ENCODE assay signal across 7 cellular contexts in the genomic region with DNA sequence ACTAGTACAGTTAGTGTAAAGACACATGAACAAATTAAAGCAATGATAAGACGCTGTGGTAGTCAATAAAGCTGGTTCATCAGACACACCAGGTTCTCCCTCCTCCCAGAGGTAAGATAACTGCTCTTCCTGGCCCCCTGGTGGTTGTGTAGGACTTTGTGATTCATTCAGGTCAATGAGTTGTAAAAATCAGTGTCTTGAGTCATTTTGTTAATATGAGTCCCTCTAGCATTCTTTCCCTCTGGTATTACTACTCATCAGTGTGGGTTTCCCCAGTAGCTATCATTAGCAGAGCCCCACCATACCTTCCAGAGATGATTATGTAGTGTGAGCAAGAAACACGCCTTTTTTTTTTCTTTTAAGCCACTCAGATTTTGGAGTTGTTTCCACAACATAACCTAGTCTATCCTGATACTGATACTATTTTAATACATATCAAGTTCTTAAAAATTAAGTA. TPM values are rescaled to one million over a fixed set of nuclear protein-coding genes. Genes with fewer than 3 reads are reported as not detected.
DNase-seq lines count a peak whose midpoint lies in the region; ATAC-seq and TF ChIP-seq lines count a peak whose summit lies in the region.

No MANE protein-coding gene starts in this region.

- POLR2A ChIA-PET in WTC11 (lab: Charles Lee), result interaction anchor here (0.6 kb wide), 1 partner anchor 234 kb away, joined by 3 read pairs; no protein-coding TSS in a partner anchor

- in situ Hi-C loops in GM13977 (cut with MboI; ENCODE audit: low pct_unique_long_range_greater_than_20kb, low sequenced_read_pairs, unreplicated experiment), result no loop called here

- H3K27me3 ChIP-seq in breast epithelium, result no peaks in the 10 kb centered on the region

- H3K4me3 ChIP-seq in breast epithelium, result no peak overlapping the region

- intact Hi-C loops in breast epithelium (cut with DNase I; ENCODE audit: low total_unique reads), result no loop called here

- ATAC-seq in HG03175 (IDR thresholded peaks at IDR 0.05; ENCODE audit: unreplicated experiment) (peak; percentile 46), WTC11 (peak; percentile 18)

- peaks cover 4% of the 10 kb centered on the region for H3K36me3 Mint-ChIP-seq in WTC11

- H3K9me3 ChIP-seq in breast epithelium, result no peaks in the 10 kb centered on the region

- H3K27me3 Mint-ChIP-seq in WTC11 (ENCODE audit: low read depth), result no peaks in the 10 kb centered on the region; the same call in 1 of the 2 replicates

- peak; percentile 74 for TF ChIP-seq CTCF in GM13977 (IDR thresholded peaks at IDR 0.05; ENCODE audit: extremely low read depth, insufficient read depth, missing control alignments)
- peak; percentile 53 for TF ChIP-seq CTCF in WTC11 (IDR thresholded peaks at IDR 0.05)
- peak; percentile 53 to 72 (median 72) for TF ChIP-seq CTCF in breast epithelium (IDR thresholded peaks at IDR 0.05)

- H3K27ac ChIP-seq in breast epithelium, result no peak overlapping the region

- no peaks in the 10 kb centered on the region for H3K9me3 Mint-ChIP-seq in WTC11

- H3K36me3 ChIP-seq in breast epithelium, result no peaks in the 10 kb centered on the region

- DNase-seq in GM13977 (ENCODE audit: low spot score) (peak; percentile 81), NCI-H226 (peak; percentile 78), WTC11 (ENCODE audit: low spot score) (peak; percentile 71), breast epithelium (ENCODE audit: low spot score in 2 of 2) (peak in 1 of 2 donors; percentile 58), kidney tubule cell (ENCODE audit: low spot score) (peak; percentile 95)
- peak; percentile 73 to 76 for DNase-seq in stimulated activated CD4-positive, alpha-beta T cell treated with anti-CD3 and anti-CD28 coated beads, Interleukin-2, amount 100 ng/mL, for 48 hours

- no peak overlapping the region for H3K4me3 Mint-ChIP-seq in WTC11

- peaks cover 13% of the 10 kb centered on the region for H3K4me1 Mint-ChIP-seq in WTC11

- H3K27ac Mint-ChIP-seq in WTC11, result peak overlapping the region; percentile 94

- CTCF ChIA-PET in WTC11 (lab: Charles Lee), result interaction anchor here (0.5 to 1.9 kb wide), 23 partner anchors 10 to 385 kb away, joined by 3 to 16 read pairs (median 4); a partner anchor contains a TSS

- TF ChIP-seq POLR2A in breast epithelium (IDR thresholded peaks at IDR 0.05), result no peak

- H3K4me1 ChIP-seq in breast epithelium, result no peaks in the 10 kb centered on the region

TF ChIP-seq in WTC11, 78 proteins besides CTCF, POLR2A, EP300 and RAD21:
- TF ChIP-seq GTF2I (CRISPR knock-in tag; conservative IDR thresholded peaks at IDR 0.05), result no peak
- no peak for TF ChIP-seq TCF7 (CRISPR knock-in tag; IDR thresholded peaks at IDR 0.05; ENCODE audit: low read depth)
- TF ChIP-seq, protein P1, sequence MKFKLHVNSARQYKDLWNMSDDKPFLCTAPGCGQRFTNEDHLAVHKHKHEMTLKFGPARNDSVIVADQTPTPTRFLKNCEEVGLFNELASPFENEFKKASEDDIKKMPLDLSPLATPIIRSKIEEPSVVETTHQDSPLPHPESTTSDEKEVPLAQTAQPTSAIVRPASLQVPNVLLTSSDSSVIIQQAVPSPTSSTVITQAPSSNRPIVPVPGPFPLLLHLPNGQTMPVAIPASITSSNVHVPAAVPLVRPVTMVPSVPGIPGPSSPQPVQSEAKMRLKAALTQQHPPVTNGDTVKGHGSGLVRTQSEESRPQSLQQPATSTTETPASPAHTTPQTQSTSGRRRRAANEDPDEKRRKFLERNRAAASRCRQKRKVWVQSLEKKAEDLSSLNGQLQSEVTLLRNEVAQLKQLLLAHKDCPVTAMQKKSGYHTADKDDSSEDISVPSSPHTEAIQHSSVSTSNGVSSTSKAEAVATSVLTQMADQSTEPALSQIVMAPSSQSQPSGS (CRISPR knock-in tag; IDR thresholded peaks at IDR 0.05; ENCODE audit: borderline replicate concordance, low read depth), result no peak

RNA-seq across cellular contexts. Expression of a gene that starts 3.6 kb away (rescaled TPM):
- total RNA-seq in WTC11 (2021) (48.1 to 53.1 TPM (median 48.8 TPM) in 3 replicates), breast epithelium (10 to 100 TPM; 33.4 to 44.6 (median 41.0) TPM)

RNA-seq across cellular contexts. Expression of a gene that starts 35.6 kb away (rescaled TPM):
- total RNA-seq in WTC11 (2021), result not detected in 3 replicates
- not detected for total RNA-seq in breast epithelium

RNA-seq across cellular contexts. Expression of a gene that starts 46.1 kb away (rescaled TPM):
- 30.7 to 35.0 TPM (median 33.8 TPM) in 3 replicates for total RNA-seq in WTC11 (2021)
- total RNA-seq in breast epithelium, result 10 to 100 TPM; 62.5 to 76.5 (median 72.1) TPM

RNA-seq across cellular contexts. Expression of a gene that starts 52.1 kb away (rescaled TPM):
- total RNA-seq in WTC11 (2021) (182 to 203 TPM (median 200 TPM) in 3 replicates), breast epithelium (100 to 1,000 TPM; 121 to 131 (median 128) TPM)

RNA-seq across cellular contexts. Expression of a gene that starts 59.5 kb away (rescaled TPM):
- total RNA-seq in WTC11 (2021) (1.5 to 1.6 TPM (median 1.6 TPM) in 3 replicates), breast epithelium (10 to 100 TPM in 1 of 3 donors, 1 to 10 TPM in 1, not detected in 1; 3.6 to 13.0 TPM)
